Comparison of ENCODE assay signal across 7 cellular contexts in the genomic region with DNA sequence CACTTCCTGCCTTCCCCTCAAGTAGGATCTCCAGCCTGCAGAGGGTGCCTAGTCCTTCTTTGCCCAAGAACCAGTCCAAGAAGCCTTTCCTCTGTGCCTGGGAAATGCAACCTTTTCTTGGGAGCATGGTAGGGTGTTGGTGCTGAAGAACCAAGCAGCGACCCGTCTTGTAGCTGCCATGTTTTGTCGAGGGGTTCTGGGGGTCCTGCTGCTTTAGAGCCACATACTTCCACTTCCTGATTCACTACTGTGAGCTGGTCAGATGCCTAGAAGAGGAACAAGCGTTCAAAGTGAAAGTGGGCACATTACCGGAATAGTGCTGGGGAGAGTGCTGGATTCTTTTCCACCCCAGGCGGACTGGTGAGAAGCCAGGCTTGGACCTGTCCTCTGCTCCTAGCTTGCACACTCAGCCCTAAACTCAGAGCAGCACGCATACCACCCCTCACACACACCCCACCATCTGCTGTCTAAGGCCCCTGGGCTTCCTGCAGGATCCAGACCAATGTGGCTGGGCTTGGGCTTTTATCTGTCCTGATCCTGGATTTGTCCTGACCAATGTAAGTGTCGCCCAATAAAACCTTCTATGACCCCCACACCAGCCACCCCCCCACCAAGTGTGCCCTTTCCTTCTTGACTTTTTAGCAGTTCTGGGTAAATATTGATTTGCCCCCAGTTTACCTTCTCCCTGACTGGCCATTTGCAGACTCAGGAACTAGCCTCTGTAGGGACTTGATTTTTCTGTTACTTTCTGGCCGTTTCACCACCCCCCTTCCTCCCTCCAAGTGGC. TPM values are rescaled to one million over a fixed set of nuclear protein-coding genes. Genes with fewer than 3 reads are reported as not detected.
DNase-seq lines count a peak whose midpoint lies in the region; ATAC-seq and TF ChIP-seq lines count a peak whose summit lies in the region.
"Had no signal": no experiment of that assay in that cellular context is flagged by ENCODE, and none has a peak within 500 bp of the region (broad histone marks: within the 10 kb centered on the region; RNA-seq: fewer than 3 reads in every experiment).

No MANE protein-coding gene starts in this region.

- no peak overlapping the region for H3K9ac ChIP-seq in neuronal stem cell (ENCODE audit: low read depth, low read length, poor library complexity)

- H2AK5ac ChIP-seq in neuronal stem cell (ENCODE audit: low read depth, low read length): no peak overlapping the region

- intact Hi-C loops in prostate gland (cut with DNase I): loop anchor here (10.0 kb wide), 1 partner anchor 723 kb away; no protein-coding TSS in a partner anchor

- H3K9me3 ChIP-seq in prostate gland: no peaks in the 10 kb centered on the region
- no peaks in the 10 kb centered on the region for H3K9me3 ChIP-seq in neuronal stem cell (replicated peaks in 1 of 2; ENCODE audit: control insufficient read depth in 2 of 2, insufficient read depth in 1 of 2, low read depth in 1 of 2, low read length in 2 of 2)
- H3K9me3 ChIP-seq: body of pancreas had no signal

- no peak overlapping the region for H3K4ac ChIP-seq in neuronal stem cell (ENCODE audit: low read length)

- H3K27ac ChIP-seq in prostate gland (peak overlapping the region; percentile 96 to 97), neuronal stem cell (replicated peaks; ENCODE audit: low read length) (no peak overlapping the region)
- H3K27ac ChIP-seq: body of pancreas had no signal

- TF ChIP-seq CTCF in prostate gland (IDR thresholded peaks at IDR 0.05): no peak

- H3K4me1 ChIP-seq in prostate gland (replicated peaks) (no peaks in the 10 kb centered on the region), neuronal stem cell (ENCODE audit: control insufficient read depth in 2 of 2, insufficient read depth in 1 of 2, low read depth in 1 of 2, low read length in 2 of 2) (peaks cover 0 to 1% of the 10 kb centered on the region in 2 donors)

- H2BK5ac ChIP-seq in neuronal stem cell (ENCODE audit: low read length): no peak overlapping the region

- no peak overlapping the region for H4K8ac ChIP-seq in neuronal stem cell (ENCODE audit: low read depth, low read length)

- no peak overlapping the region for H2BK120ac ChIP-seq in neuronal stem cell (ENCODE audit: low read depth, low read length)

- H2AFZ ChIP-seq in neuronal stem cell (ENCODE audit: low read length): no peak overlapping the region

- no peak overlapping the region for H3K4me2 ChIP-seq in neuronal stem cell (ENCODE audit: insufficient read depth, low read length, poor library complexity, severe bottlenecking)

- no peak overlapping the region for H4K91ac ChIP-seq in neuronal stem cell (ENCODE audit: low read depth, low read length, poor library complexity)

- H3K23ac ChIP-seq in neuronal stem cell (ENCODE audit: low read depth, low read length, poor library complexity): no peak overlapping the region

- no peak overlapping the region for H2BK15ac ChIP-seq in neuronal stem cell (ENCODE audit: low read length)

- no peaks in the 10 kb centered on the region for H3K27me3 ChIP-seq in prostate gland (replicated peaks; ENCODE audit: insufficient read depth)
- peaks cover 73 to 94% (median 91%) of the 10 kb centered on the region in 3 experiments for H3K27me3 ChIP-seq in neuronal stem cell (ENCODE audit: control insufficient read depth in 3 of 3, insufficient read depth in 3 of 3, low read depth in 1 of 3, low read length in 3 of 3)

- H3K4me3 ChIP-seq in prostate gland: peak overlapping the region; percentile 76 to 81
- no peak overlapping the region for H3K4me3 ChIP-seq in neuronal stem cell (ENCODE audit: low read length in 2 of 2)
- H3K4me3 ChIP-seq: body of pancreas had no signal

- 1% methylated on average over 9 of the region's 9 CpGs for WGBS in prostate gland
- no CpG with 5 or more reads among the region's 9 CpGs for WGBS in neuronal stem cell (ENCODE audit: extremely low coverage in 2 of 2, insufficient read length in 2 of 2, insufficient replicate concordance in 1 of 2), 2 donors

- ATAC-seq in HG02588 (IDR thresholded peaks at IDR 0.05; ENCODE audit: unreplicated experiment): no peak
- ATAC-seq: body of pancreas had no signal

- no peak overlapping the region for H3K14ac ChIP-seq in neuronal stem cell (ENCODE audit: low read length)

- TF ChIP-seq POLR2A in prostate gland (IDR thresholded peaks at IDR 0.05): peak; percentile 11

- H3K36me3 ChIP-seq in prostate gland: no peaks in the 10 kb centered on the region
- H3K36me3 ChIP-seq in neuronal stem cell (replicated peaks in 1 of 2; ENCODE audit: control insufficient read depth in 2 of 2, insufficient read depth in 2 of 2, low read length in 2 of 2): no peaks in the 10 kb centered on the region

- no peaks in the 10 kb centered on the region for H3K79me1 ChIP-seq in neuronal stem cell (ENCODE audit: low read depth, low read length)

- H3K18ac ChIP-seq in neuronal stem cell (ENCODE audit: low read length): no peak overlapping the region

- peak; percentile 73 to 74 for DNase-seq in Kasumi-1 (lab: John Stamatoyannopoulos, UW)
- DNase-seq in activated T-cell treated with anti-CD3 and anti-CD28 coated beads, Interleukin-2, amount 50 U/mL, for 48 hours: peak; percentile 24 to 28
- no peak for DNase-seq in prostate gland (ENCODE audit: low spot score)
- DNase-seq in NCI-H1436 treated with DMSO at 0.1 percent for 48 hours (lab: John Stamatoyannopoulos, UW): no peak
- no peak for DNase-seq in neuronal stem cell (ENCODE audit: low spot score)

- no peak overlapping the region for H2BK12ac ChIP-seq in neuronal stem cell (ENCODE audit: low read length)

RNA-seq across cellular contexts. Expression of gene HOXA13, which starts 1.5 kb away (rescaled TPM):
- 10 to 100 TPM; 19.1 to 50.4 TPM for total RNA-seq in prostate gland
- polyA plus RNA-seq in neuronal stem cell (2013, experiment 1 of 2): not detected
- not detected for polyA plus RNA-seq in neuronal stem cell (2013, experiment 2 of 2)
- total RNA-seq: body of pancreas had no signal

RNA-seq across cellular contexts. Expression of gene HOXA11, which starts 16.4 kb away (rescaled TPM):
- 1 to 10 TPM; 8.5 to 9.8 TPM for total RNA-seq in prostate gland
- polyA plus RNA-seq in neuronal stem cell (2013, experiment 1 of 2): not detected
- not detected for polyA plus RNA-seq in neuronal stem cell (2013, experiment 2 of 2)
- total RNA-seq: body of pancreas had no signal

RNA-seq across cellular contexts. Expression of gene HOXA10, which starts 27.3 kb away (rescaled TPM):
- total RNA-seq in prostate gland: 10 to 100 TPM; 25.8 to 65.6 TPM
- polyA plus RNA-seq in neuronal stem cell (2013, experiment 1 of 2): not detected
- not detected for polyA plus RNA-seq in neuronal stem cell (2013, experiment 2 of 2)

RNA-seq across cellular contexts. Expression of gene HOXA9, which starts 36.1 kb away (rescaled TPM):
- total RNA-seq in prostate gland: 10 to 100 TPM; 14.7 to 57.0 TPM
- not detected for polyA plus RNA-seq in neuronal stem cell (2013, experiment 1 of 2)
- not detected for polyA plus RNA-seq in neuronal stem cell (2013, experiment 2 of 2)
- total RNA-seq: body of pancreas had no signal

RNA-seq across cellular contexts. Expression of gene EVX1, which starts 41.2 kb away (rescaled TPM):
- total RNA-seq in prostate gland: 1 to 10 TPM; 5.1 to 5.9 TPM
- polyA plus RNA-seq in neuronal stem cell (2013, experiment 1 of 2): not detected
- polyA plus RNA-seq in neuronal stem cell (2013, experiment 2 of 2): not detected
- total RNA-seq: body of pancreas had no signal

Comparison
In these comparisons a context has a peak if more than half of its experiments do, and no peak if none do; other contexts are left out.
1. DNase-seq: peak in Kasumi-1 (2 of 2) and activated T-cell treated with anti-CD3 and anti-CD28 coated beads, Interleukin-2, amount 50 U/mL, for 48 hours (2 of 2); none in prostate gland (single experiment), NCI-H1436 treated with DMSO at 0.1 percent for 48 hours (single experiment) and neuronal stem cell (single experiment).
2. H3K4me3 ChIP-seq: peak in prostate gland (2 of 2); none in neuronal stem cell (0 of 2).